18 cellular contexts compared by ENCODE assay signal in genomic region chr17:79738643-79739042, GRCh38. TPM values are rescaled to one million over a fixed set of nuclear protein-coding genes. Genes with fewer than 3 reads are reported as not detected.
DNase-seq lines count a peak whose midpoint lies in the region; ATAC-seq and TF ChIP-seq lines count a peak whose summit lies in the region.
"Had no signal": no experiment of that assay in that cellular context is flagged by ENCODE, and none has a peak within 500 bp of the region (broad histone marks: within the 10 kb centered on the region; RNA-seq: fewer than 3 reads in every experiment).

No MANE protein-coding gene starts in this region.

- TF ChIP-seq POLR2A in body of pancreas (IDR thresholded peaks at IDR 0.05): no peak

- peaks cover 0 to 7% of the 10 kb centered on the region in 2 donors for H3K4me1 Mint-ChIP-seq in natural killer cell

- no peak for TF ChIP-seq CTCF in C4-2B (conservative IDR thresholded peaks at IDR 0.05)
- TF ChIP-seq CTCF in body of pancreas (IDR thresholded peaks at IDR 0.05): no peak
- no peak for TF ChIP-seq CTCF in natural killer cell (IDR thresholded peaks at IDR 0.05)

- H4K8ac ChIP-seq in neuronal stem cell (ENCODE audit: low read depth, low read length): no peak overlapping the region

- no peaks in the 10 kb centered on the region for H3K9me3 Mint-ChIP-seq in natural killer cell
- H3K9me3 Mint-ChIP-seq: CD8-positive, alpha-beta T cell; HFFc6 had no signal

- peak overlapping the region; percentile 83 for H2AK5ac ChIP-seq in neuronal stem cell (ENCODE audit: low read depth, low read length)

- no peak overlapping the region for H3K27ac Mint-ChIP-seq in natural killer cell
- H3K27ac Mint-ChIP-seq: CD8-positive, alpha-beta T cell; HFFc6 had no signal

- H3K9me3 ChIP-seq in body of pancreas (no peaks in the 10 kb centered on the region), neuronal stem cell (replicated peaks in 1 of 2; ENCODE audit: control insufficient read depth in 2 of 2, insufficient read depth in 1 of 2, low read depth in 1 of 2, low read length in 2 of 2) (peaks cover 0 to 2% of the 10 kb centered on the region in 2 donors)
- H3K9me3 ChIP-seq: BE2C had no signal

- H3K36me3 Mint-ChIP-seq in natural killer cell: no peaks in the 10 kb centered on the region
- H3K36me3 Mint-ChIP-seq: CD14-positive monocyte; CD8-positive, alpha-beta T cell had no signal

- 56 to 62% methylated on average over 6 to 14 of the region's 14 CpGs for WGBS in body of pancreas, 2 donors
- no CpG with 5 or more reads among the region's 14 CpGs for WGBS in neuronal stem cell (ENCODE audit: extremely low coverage in 2 of 2, insufficient read length in 2 of 2, insufficient replicate concordance in 1 of 2), 2 donors

- no peak overlapping the region for H2BK120ac ChIP-seq in neuronal stem cell (ENCODE audit: low read depth, low read length)

- no peak overlapping the region for H3K4me2 ChIP-seq in neuronal stem cell (ENCODE audit: insufficient read depth, low read length, poor library complexity, severe bottlenecking)

- DNase-seq in H7 (peak; percentile 14), body of pancreas (no peak), neuronal stem cell (ENCODE audit: low spot score) (no peak), head of caudate nucleus (no peak), natural killer cell (no peak)
- DNase-seq: BE2C, COR-L47, DND-41, GDM1, HCEC 1CT, HFFc6, IMR-90 had no signal

- H2BK5ac ChIP-seq in neuronal stem cell (ENCODE audit: low read length): peak overlapping the region; percentile 72

- peak overlapping the region; percentile 72 for H3K9ac ChIP-seq in neuronal stem cell (ENCODE audit: low read depth, low read length, poor library complexity)

- no peaks in the 10 kb centered on the region for H3K79me1 ChIP-seq in neuronal stem cell (ENCODE audit: low read depth, low read length)

- H3K36me3 ChIP-seq in H7 (replicated peaks; ENCODE audit: control insufficient read depth, insufficient read depth, low read length) (no peaks in the 10 kb centered on the region), body of pancreas (replicated peaks in 1 of 2; ENCODE audit: insufficient read depth in 1 of 2, low read depth in 2 of 2) (no peaks in the 10 kb centered on the region), neuronal stem cell (replicated peaks in 1 of 2; ENCODE audit: control insufficient read depth in 2 of 2, insufficient read depth in 2 of 2, low read length in 2 of 2) (no peaks in the 10 kb centered on the region)
- H3K36me3 ChIP-seq: BE2C had no signal

- H3K4me1 ChIP-seq in body of pancreas: peaks cover 45% of the 10 kb centered on the region
- H3K4me1 ChIP-seq in neuronal stem cell (ENCODE audit: control insufficient read depth in 2 of 2, insufficient read depth in 1 of 2, low read depth in 1 of 2, low read length in 2 of 2): peaks cover 9 to 39% of the 10 kb centered on the region in 2 donors

- H3K4me3 ChIP-seq in H7 (ENCODE audit: insufficient read depth, low read depth, low read length) (no peak overlapping the region), body of pancreas (no peak overlapping the region), neuronal stem cell (ENCODE audit: low read length in 2 of 2) (no peak overlapping the region)

- intact Hi-C loops in body of pancreas (cut with DNase I) (no loop called here), head of caudate nucleus (cut with DNase I) (no loop called here), natural killer cell (cut with micrococcal nuclease) (no loop called here)

- H4K91ac ChIP-seq in neuronal stem cell (ENCODE audit: low read depth, low read length, poor library complexity): no peak overlapping the region

- no peak overlapping the region for H2BK12ac ChIP-seq in neuronal stem cell (ENCODE audit: low read length)

- H3K23ac ChIP-seq in neuronal stem cell (ENCODE audit: low read depth, low read length, poor library complexity): no peak overlapping the region

- H2BK15ac ChIP-seq in neuronal stem cell (ENCODE audit: low read length): no peak overlapping the region

- H3K14ac ChIP-seq in neuronal stem cell (ENCODE audit: low read length): no peak overlapping the region

- H3K27me3 ChIP-seq in H7 (ENCODE audit: control insufficient read depth, insufficient read depth, low read length) (peaks cover 10% of the 10 kb centered on the region), body of pancreas (no peaks in the 10 kb centered on the region), neuronal stem cell (ENCODE audit: control insufficient read depth in 3 of 3, insufficient read depth in 3 of 3, low read depth in 1 of 3, low read length in 3 of 3) (peaks cover 0 to 24% (median 7%) of the 10 kb centered on the region in 3 experiments)
- H3K27me3 ChIP-seq: BE2C had no signal

- peak overlapping the region; percentile 39 for H3K27ac ChIP-seq in C4-2B
- H3K27ac ChIP-seq in body of pancreas: peak overlapping the region in 3 of 4 donors; percentile 72 to 84 (median 83)
- H3K27ac ChIP-seq in neuronal stem cell (replicated peaks; ENCODE audit: low read length): no peak overlapping the region

- peak overlapping the region; percentile 46 for H3K18ac ChIP-seq in neuronal stem cell (ENCODE audit: low read length)

- no peak for ATAC-seq in body of pancreas
- ATAC-seq in natural killer cell: no peak
- ATAC-seq in HG03520 (IDR thresholded peaks at IDR 0.05; ENCODE audit: unreplicated experiment): no peak
- ATAC-seq in HG03442 (IDR thresholded peaks at IDR 0.05; ENCODE audit: unreplicated experiment): no peak
- ATAC-seq: CD8-positive, alpha-beta T cell had no signal

- peaks cover 22 to 23% of the 10 kb centered on the region in 2 donors for H3K27me3 Mint-ChIP-seq in natural killer cell (ENCODE audit: low read depth in 2 of 2)

- no peak overlapping the region for H3K4me3 Mint-ChIP-seq in natural killer cell
- H3K4me3 Mint-ChIP-seq: CD8-positive, alpha-beta T cell; HFFc6 had no signal

- no peak overlapping the region for H2AFZ ChIP-seq in neuronal stem cell (ENCODE audit: low read length)

- no peak overlapping the region for H3K4ac ChIP-seq in neuronal stem cell (ENCODE audit: low read length)

RNA-seq across cellular contexts. Expression of gene ENPP7, which starts 7.9 kb away (rescaled TPM):
- not detected in 2 replicates for total RNA-seq in H7 (2014; rRNA removed; shearing (Covaris generic))
- not detected for total RNA-seq in body of pancreas
- not detected for polyA plus RNA-seq in neuronal stem cell (2013, experiment 1 of 2)
- not detected for polyA plus RNA-seq in neuronal stem cell (2013, experiment 2 of 2)
- total RNA-seq in natural killer cell: under 1 TPM in 1 of 3 donors, not detected in 2; 0.95 TPM
- total RNA-seq: H1, HFFc6, IMR-90 had no signal
- polyA plus RNA-seq: CD14-positive monocyte, H1, IMR-90 had no signal

RNA-seq across cellular contexts. Expression of gene CBX2, which starts 39.3 kb away (rescaled TPM):
- 89.1 and 97.4 TPM in 2 replicates for total RNA-seq in H7 (2014; rRNA removed; shearing (Covaris generic))
- 1 to 10 TPM; 1.6 to 2.0 TPM for total RNA-seq in body of pancreas
- 72.5 TPM for polyA plus RNA-seq in neuronal stem cell (2013, experiment 1 of 2)
- 70.8 TPM for polyA plus RNA-seq in neuronal stem cell (2013, experiment 2 of 2)
- 1 to 10 TPM in 1 of 3 donors, under 1 TPM in 1, not detected in 1; 0.18 to 1.3 TPM for total RNA-seq in natural killer cell

RNA-seq across cellular contexts. Expression of gene CBX8, which starts 58.2 kb away (rescaled TPM):
- 1.4 and 1.9 TPM in 2 replicates for total RNA-seq in H7 (2014; rRNA removed; shearing (Covaris generic))
- 1 to 10 TPM; 1.6 to 1.8 TPM for total RNA-seq in body of pancreas
- polyA plus RNA-seq in neuronal stem cell (2013, experiment 1 of 2): 5.5 TPM
- polyA plus RNA-seq in neuronal stem cell (2013, experiment 2 of 2): 5.0 TPM
- 1 to 10 TPM; 4.0 to 6.4 (median 5.8) TPM for total RNA-seq in natural killer cell

Comparison
In these comparisons a context has a peak if more than half of its experiments do, and no peak if none do; other contexts are left out.
1. RNA of gene CBX2, which starts 39.3 kb away (total RNA-seq): 89.1 to 97.4 TPM in H7; 1.6 to 2.0 TPM in body of pancreas and 0.18 to 1.3 TPM in natural killer cell; every median in the first group is over 10 times any median in the second.